9 cellular contexts compared by ENCODE assay signal in genomic region chr14:54440037-54440436, GRCh38. TPM values are rescaled to one million over a fixed set of nuclear protein-coding genes. Genes with fewer than 3 reads are reported as not detected.
DNase-seq lines count a peak whose midpoint lies in the region; ATAC-seq and TF ChIP-seq lines count a peak whose summit lies in the region.
"Had no signal": no experiment of that assay in that cellular context is flagged by ENCODE, and none has a peak within 500 bp of the region (broad histone marks: within the 10 kb centered on the region; RNA-seq: fewer than 3 reads in every experiment).

No MANE protein-coding gene starts in this region.

- H3K27me3 Mint-ChIP-seq in brain: peaks cover 3% of the 10 kb centered on the region

- no peak overlapping the region for H2BK12ac ChIP-seq in mesenchymal stem cell (ENCODE audit: low read length in 2 of 2)

- H2AFZ ChIP-seq in mesenchymal stem cell (ENCODE audit: low read depth, low read length): no peak overlapping the region

- H3K4ac ChIP-seq in mesenchymal stem cell (ENCODE audit: low read depth in 1 of 2, low read length in 2 of 2): no peak overlapping the region

- peak overlapping the region; percentile 99 for H3K4me3 ChIP-seq in HUES6 (ENCODE audit: low read depth, low read length)
- peak overlapping the region in 1 of 2 experiments; percentile 97 for H3K4me3 ChIP-seq in mesenchymal stem cell (ENCODE audit: insufficient read depth in 1 of 2, low read depth in 1 of 2, low read length in 2 of 2)

- H3K4me3 Mint-ChIP-seq in brain: peak overlapping the region; percentile 96 to 99 (median 98)

- H3K27ac ChIP-seq in 22Rv1 (peak overlapping the region; percentile 98), HUES6 (ENCODE audit: low read depth, low read length) (peak overlapping the region; percentile 93; the same call in 1 of the 2 replicates), mesenchymal stem cell (ENCODE audit: low read length, poor library complexity, severe bottlenecking) (no peak overlapping the region)

- H3K9me3 ChIP-seq in HUES6 (ENCODE audit: control insufficient read depth, insufficient read depth, low read depth, low read length) (no peaks in the 10 kb centered on the region), mesenchymal stem cell (ENCODE audit: control insufficient read depth, low read length) (no peaks in the 10 kb centered on the region)

- peak overlapping the region; percentile 80 for H3K4me2 ChIP-seq in mesenchymal stem cell (ENCODE audit: low read length, poor library complexity, severe bottlenecking)

- peak overlapping the region; percentile 96 to 99 (median 97) for H3K27ac Mint-ChIP-seq in brain

- ATAC-seq in GM19324 (IDR thresholded peaks at IDR 0.05; ENCODE audit: low FRiP score, unreplicated experiment) (no peak), left lobe of liver (no peak), HG03457 (IDR thresholded peaks at IDR 0.05; ENCODE audit: unreplicated experiment) (no peak)

- no peak overlapping the region for H4K91ac ChIP-seq in mesenchymal stem cell (ENCODE audit: low read length)

- no peak overlapping the region for H2BK5ac ChIP-seq in mesenchymal stem cell (ENCODE audit: low read depth, low read length, poor library complexity, severe bottlenecking)

- H3K36me3 ChIP-seq in HUES6 (ENCODE audit: control insufficient read depth, insufficient read depth, low read length): no peaks in the 10 kb centered on the region
- H3K36me3 ChIP-seq in mesenchymal stem cell (ENCODE audit: control insufficient read depth in 1 of 2, insufficient read depth in 2 of 2, low read depth in 1 of 2, low read length in 2 of 2): peaks cover 0 to 6% of the 10 kb centered on the region in 2 experiments

- H2BK120ac ChIP-seq in mesenchymal stem cell (ENCODE audit: low read depth, low read length): no peak overlapping the region

- no peak overlapping the region for H3K23ac ChIP-seq in mesenchymal stem cell (ENCODE audit: low read length in 2 of 2)

- H3K4me1 Mint-ChIP-seq in brain: peaks cover 72% of the 10 kb centered on the region

- H3K27me3 ChIP-seq in HUES6 (ENCODE audit: control insufficient read depth, insufficient read depth, low read length): no peaks in the 10 kb centered on the region
- no peaks in the 10 kb centered on the region for H3K27me3 ChIP-seq in mesenchymal stem cell (ENCODE audit: control insufficient read depth in 1 of 2, insufficient read depth in 1 of 2, low read length in 2 of 2)

- peak; percentile 51 for DNase-seq in mesenchymal stem cell
- no peak for DNase-seq in left lobe of liver (ENCODE audit: low spot score)
- DNase-seq in effector CD4-positive, alpha-beta T cell: no peak
- DNase-seq: stimulated activated CD4-positive, alpha-beta T cell treated with anti-CD3 and anti-CD28 coated beads, Interleukin-4, amount 100 ng/mL, for 24 hours had no signal

- H3K4me1 ChIP-seq in HUES6 (ENCODE audit: control insufficient read depth, insufficient read depth, low read length) (peaks cover 33% of the 10 kb centered on the region), mesenchymal stem cell (ENCODE audit: control insufficient read depth, insufficient read depth, low read depth, low read length) (peaks cover 4% of the 10 kb centered on the region)

- H3K18ac ChIP-seq in mesenchymal stem cell (ENCODE audit: low read depth in 1 of 2, low read length in 2 of 2): no peak overlapping the region

- H3K9me3 Mint-ChIP-seq in brain: peaks cover 0 to 7% (median 0%) of the 10 kb centered on the region in 5 experiments

- peaks cover 21% of the 10 kb centered on the region for H3K36me3 Mint-ChIP-seq in brain

- H3K9ac ChIP-seq in HUES6 (ENCODE audit: low read length) (peak overlapping the region; percentile 98), mesenchymal stem cell (ENCODE audit: low read length) (peak overlapping the region; percentile 99)

- H2AK5ac ChIP-seq in mesenchymal stem cell (ENCODE audit: low read length, severe bottlenecking): no peak overlapping the region

- H4K8ac ChIP-seq in mesenchymal stem cell (ENCODE audit: low read length): no peak overlapping the region

- peaks cover 1% of the 10 kb centered on the region for H3K79me1 ChIP-seq in mesenchymal stem cell (replicated peaks; ENCODE audit: low read length, poor library complexity, severe bottlenecking)

- no peak overlapping the region for H2BK15ac ChIP-seq in mesenchymal stem cell (ENCODE audit: low read depth, poor library complexity, severe bottlenecking)

- TF ChIP-seq CTCF in 22Rv1 (IDR thresholded peaks at IDR 0.05): no peak
- TF ChIP-seq CTCF in brain (conservative IDR thresholded peaks at IDR 0.05): no peak

- WGBS in mesenchymal stem cell: 69% methylated on average over 6 of the region's 7 CpGs

- no peak overlapping the region for H3K14ac ChIP-seq in mesenchymal stem cell (ENCODE audit: low read length in 2 of 2)

RNA-seq across cellular contexts. Expression of gene CNIH1, which starts 1.1 kb away (rescaled TPM):
- polyA plus RNA-seq in brain (ENCODE audit: insufficient read depth, low read depth, low replicate concordance): 77.4 TPM
- polyA plus RNA-seq in mesenchymal stem cell (2013, experiment 1 of 2): 195 TPM
- polyA plus RNA-seq in mesenchymal stem cell (2013, experiment 2 of 2): 199 TPM
- 89.4 TPM for total RNA-seq in left lobe of liver

RNA-seq across cellular contexts. Expression of gene CDKN3, which starts 43.2 kb away (rescaled TPM):
- 39.5 TPM for polyA plus RNA-seq in brain (ENCODE audit: insufficient read depth, low read depth, low replicate concordance)
- polyA plus RNA-seq in mesenchymal stem cell (2013, experiment 1 of 2): 12.2 TPM
- polyA plus RNA-seq in mesenchymal stem cell (2013, experiment 2 of 2): 14.2 TPM
- 0.58 TPM for total RNA-seq in left lobe of liver

RNA-seq across cellular contexts. Expression of gene GMFB, which starts 48.7 kb away (rescaled TPM):
- 17.2 TPM for polyA plus RNA-seq in brain (ENCODE audit: insufficient read depth, low read depth, low replicate concordance)
- 44.1 TPM for polyA plus RNA-seq in mesenchymal stem cell (2013, experiment 1 of 2)
- polyA plus RNA-seq in mesenchymal stem cell (2013, experiment 2 of 2): 45.1 TPM
- 13.0 TPM for total RNA-seq in left lobe of liver
